ENCODE assay signal across 11 cellular contexts in genomic region chr13:42534785-42535184, GRCh38. TPM values are rescaled to one million over a fixed set of nuclear protein-coding genes. Genes with fewer than 3 reads are reported as not detected.
"Had no signal": no experiment of that assay in that cellular context is flagged by ENCODE, and none has a peak within 500 bp of the region (broad histone marks: within the 10 kb centered on the region; RNA-seq: fewer than 3 reads in every experiment).

No MANE protein-coding gene starts in this region.

- H3K27ac ChIP-seq: GM23248, KMS-11 had no signal

- H3K36me3 ChIP-seq: HAP-1 had no signal

- H3K9ac ChIP-seq: GM23248, KMS-11 had no signal

- H3K4me2 ChIP-seq: KMS-11 had no signal

- H3K9me3 ChIP-seq: HAP-1 had no signal

- H3K4me3 Mint-ChIP-seq: HFFc6, IgD-negative memory B cell had no signal

- ATAC-seq: HCT116 had no signal

- FAIRE-seq: HTR-8/SVneo had no signal

- H3K9me3 Mint-ChIP-seq: HFFc6, IgD-negative memory B cell had no signal

- DNase-seq: GM23248, GOT3, H7, HFFc6, KBM-7 had no signal

- H3K27ac Mint-ChIP-seq: HFFc6, IgD-negative memory B cell had no signal

- H2AFZ ChIP-seq: GM23248 had no signal

- H3K4me3 ChIP-seq: GM23248, HAP-1 had no signal

RNA-seq across cellular contexts. Expression of gene TNFSF11, which starts 39.2 kb away (rescaled TPM):
- total RNA-seq: GM23248, HFFc6, HT-29 had no signal
- polyA plus RNA-seq: GM23248, IgD-negative memory B cell had no signal
